ENCODE assay signal across 1 cellular context in genomic region chr3:11274743-11275142, GRCh38.
TF ChIP-seq lines count a peak whose summit lies in the region.

No MANE protein-coding gene starts in this region.

TF ChIP-seq in IMR-90, 13 proteins besides CTCF, POLR2A, EP300 and RAD21:
- TF ChIP-seq SMC3 (IDR thresholded peaks at IDR 0.05; ENCODE audit: low read depth, low read length) (no peak), CHD1 (IDR thresholded peaks at IDR 0.05; ENCODE audit: low read depth, low read length) (no peak), MAZ (IDR thresholded peaks at IDR 0.05; ENCODE audit: borderline replicate concordance, low read depth, low read length) (no peak), FOS (IDR thresholded peaks at IDR 0.05; ENCODE audit: low read depth, low read length) (no peak), CEBPB (IDR thresholded peaks at IDR 0.05; ENCODE audit: low read depth, low read length) (no peak), RCOR1 (IDR thresholded peaks at IDR 0.05; ENCODE audit: insufficient replicate concordance, low read length) (no peak), ELK1 (IDR thresholded peaks at IDR 0.05; ENCODE audit: borderline replicate concordance, low read depth, low read length) (no peak), RFX5 (IDR thresholded peaks at IDR 0.05; ENCODE audit: low read depth, low read length) (no peak), MXI1 (IDR thresholded peaks at IDR 0.05; ENCODE audit: borderline replicate concordance, low read depth, low read length) (no peak), NFE2L2 (IDR thresholded peaks at IDR 0.05; ENCODE audit: low read depth, low read length) (no peak), BHLHE40 (IDR thresholded peaks at IDR 0.05; ENCODE audit: low read depth, low read length) (no peak)
TF ChIP-seq in IMR-90: peak in this region for 0.
